ENCODE assay signal across 27 cellular contexts in the genomic region with DNA sequence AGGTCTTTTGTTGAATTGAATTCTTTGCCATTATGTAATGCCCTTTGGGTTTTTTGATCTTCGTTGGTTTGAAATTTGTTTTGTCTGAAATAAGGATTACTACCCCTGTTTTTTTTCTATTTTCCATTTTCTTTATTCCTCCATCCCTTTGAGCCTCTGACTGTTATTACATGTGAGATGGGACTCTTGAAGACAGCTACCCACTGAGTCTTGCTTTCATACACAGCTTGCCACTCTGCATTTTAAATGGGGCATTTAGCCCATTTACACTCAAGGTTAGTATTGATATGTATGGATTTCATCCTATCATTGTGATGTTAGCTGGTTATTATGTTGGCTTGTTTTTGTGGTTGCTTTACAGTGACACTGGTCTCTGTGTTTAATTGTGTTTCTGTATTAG.
"Had no signal": no experiment of that assay in that cellular context is flagged by ENCODE, and none has a peak within 500 bp of the region (broad histone marks: within the 10 kb centered on the region; RNA-seq: fewer than 3 reads in every experiment).

No MANE protein-coding gene starts in this region.

- H3K9me3 ChIP-seq: ascending aorta, colonic mucosa had no signal

- ATAC-seq: activated naive CD4-positive, alpha-beta T cell treated with anti-CD3 and anti-CD28 coated beads, Interleukin-2, amount 50 U/mL, for 72 hours; activated T-cell treated with anti-CD3 and anti-CD28 coated beads, Interleukin-2, amount 50 U/mL, for 72 hours; heart left ventricle had no signal

- H3K27me3 Mint-ChIP-seq: activated CD4-positive, alpha-beta memory T cell treated with anti-CD3 and anti-CD28 coated beads, Interleukin-2, amount 10 ng/mL, durations not matched to agents 7 days and 5 days; activated CD4-positive, alpha-beta T cell treated with anti-CD3 and anti-CD28 coated beads, Interleukin-2, amount 10 ng/mL, durations not matched to agents 7 days and 5 days; activated naive CD4-positive, alpha-beta T cell treated with anti-CD3 and anti-CD28 coated beads, Interleukin-2, amount 10 ng/mL, durations not matched to agents 7 days and 5 days; activated naive CD8-positive, alpha-beta T cell treated with anti-CD3 and anti-CD28 coated beads, Interleukin-2, amount 10 ng/mL, durations not matched to agents 7 days and 5 days; activated T-cell treated with anti-CD3 and anti-CD28 coated beads, Interleukin-2, amount 50 U/mL, for 24 hours had no signal

- DNase-seq: activated CD4-positive, alpha-beta memory T cell treated with anti-CD3 and anti-CD28 coated beads, Interleukin-2, amount 10 ng/mL, durations not matched to agents 7 days and 5 days; activated CD4-positive, alpha-beta T cell treated with anti-CD3 and anti-CD28 coated beads for 1 hour; activated CD4-positive, alpha-beta T cell treated with anti-CD3 and anti-CD28 coated beads for 4 hours; activated CD4-positive, alpha-beta T cell treated with anti-CD3 and anti-CD28 coated beads, Interleukin-2, amount 10 ng/mL, durations not matched to agents 7 days and 5 days; activated CD4-positive, alpha-beta T cell treated with anti-CD3 and anti-CD28 coated beads, Interleukin-2, amount 50 U/mL, for 4 hours; activated CD8-positive, alpha-beta memory T cell treated with anti-CD3 and anti-CD28 coated beads, Interleukin-2, amount 50 U/mL, for 48 hours; activated gamma-delta T cell; activated naive CD4-positive, alpha-beta T cell; activated naive CD4-positive, alpha-beta T cell treated with anti-CD3 and anti-CD28 coated beads, Interleukin-2, amount 10 ng/mL, durations not matched to agents 7 days and 5 days; activated naive CD8-positive, alpha-beta T cell treated with anti-CD3 and anti-CD28 coated beads, Interleukin-2, amount 10 ng/mL, durations not matched to agents 7 days and 5 days; activated T-cell treated with anti-CD3 and anti-CD28 coated beads for 4 hours; activated T-cell treated with anti-CD3 and anti-CD28 coated beads, Interleukin-2, amount 50 U/mL, for 24 hours; activated T-cell treated with anti-CD3 and anti-CD28 coated beads, Interleukin-2, amount 50 U/mL, for 72 hours; central memory CD4-positive, alpha-beta T cell; cerebellar nuclear complex; colonic mucosa; effector CD8-positive, alpha-beta T cell; foreskin fibroblast; glutamatergic neuron; heart left ventricle; T-helper 2 cell had no signal

- H3K4me3 Mint-ChIP-seq: activated CD4-positive, alpha-beta memory T cell treated with anti-CD3 and anti-CD28 coated beads, Interleukin-2, amount 10 ng/mL, durations not matched to agents 7 days and 5 days; activated CD4-positive, alpha-beta T cell treated with anti-CD3 and anti-CD28 coated beads, Interleukin-2, amount 10 ng/mL, durations not matched to agents 7 days and 5 days; activated naive CD4-positive, alpha-beta T cell treated with anti-CD3 and anti-CD28 coated beads, Interleukin-2, amount 10 ng/mL, durations not matched to agents 7 days and 5 days; activated naive CD8-positive, alpha-beta T cell treated with anti-CD3 and anti-CD28 coated beads, Interleukin-2, amount 10 ng/mL, durations not matched to agents 7 days and 5 days; activated T-cell treated with anti-CD3 and anti-CD28 coated beads, Interleukin-2, amount 50 U/mL, for 24 hours; activated T-cell treated with anti-CD3 and anti-CD28 coated beads, Interleukin-2, amount 50 U/mL, for 72 hours; brain had no signal

- H3K4me1 ChIP-seq: ascending aorta, breast epithelium, colonic mucosa, heart left ventricle had no signal

- H3K27ac ChIP-seq: ascending aorta, breast epithelium, cardiac muscle cell, colonic mucosa, epithelial cell of prostate, heart left ventricle had no signal

- H3K4me3 ChIP-seq: ascending aorta, breast epithelium, cardiac muscle cell, colonic mucosa, heart left ventricle had no signal

- H3K4me1 Mint-ChIP-seq: activated CD4-positive, alpha-beta memory T cell treated with anti-CD3 and anti-CD28 coated beads, Interleukin-2, amount 10 ng/mL, durations not matched to agents 7 days and 5 days; activated CD4-positive, alpha-beta T cell treated with anti-CD3 and anti-CD28 coated beads, Interleukin-2, amount 10 ng/mL, durations not matched to agents 7 days and 5 days; activated naive CD4-positive, alpha-beta T cell treated with anti-CD3 and anti-CD28 coated beads, Interleukin-2, amount 10 ng/mL, durations not matched to agents 7 days and 5 days; activated naive CD8-positive, alpha-beta T cell treated with anti-CD3 and anti-CD28 coated beads, Interleukin-2, amount 10 ng/mL, durations not matched to agents 7 days and 5 days; brain had no signal

- H3K27ac Mint-ChIP-seq: activated CD4-positive, alpha-beta memory T cell treated with anti-CD3 and anti-CD28 coated beads, Interleukin-2, amount 10 ng/mL, durations not matched to agents 7 days and 5 days; activated CD4-positive, alpha-beta T cell treated with anti-CD3 and anti-CD28 coated beads, Interleukin-2, amount 10 ng/mL, durations not matched to agents 7 days and 5 days; activated naive CD4-positive, alpha-beta T cell treated with anti-CD3 and anti-CD28 coated beads, Interleukin-2, amount 10 ng/mL, durations not matched to agents 7 days and 5 days; activated naive CD8-positive, alpha-beta T cell treated with anti-CD3 and anti-CD28 coated beads, Interleukin-2, amount 10 ng/mL, durations not matched to agents 7 days and 5 days; activated T-cell treated with anti-CD3 and anti-CD28 coated beads, Interleukin-2, amount 50 U/mL, for 24 hours; activated T-cell treated with anti-CD3 and anti-CD28 coated beads, Interleukin-2, amount 50 U/mL, for 72 hours; brain had no signal

- H3K36me3 Mint-ChIP-seq: activated naive CD4-positive, alpha-beta T cell treated with anti-CD3 and anti-CD28 coated beads, Interleukin-2, amount 10 ng/mL, durations not matched to agents 7 days and 5 days; activated naive CD8-positive, alpha-beta T cell treated with anti-CD3 and anti-CD28 coated beads, Interleukin-2, amount 10 ng/mL, durations not matched to agents 7 days and 5 days; brain had no signal

- H3K36me3 ChIP-seq: ascending aorta, breast epithelium, cardiac muscle cell, colonic mucosa, heart left ventricle had no signal

- H3K27me3 ChIP-seq: ascending aorta, breast epithelium, cardiac muscle cell, colonic mucosa, heart left ventricle had no signal
